In the genomic region with DNA sequence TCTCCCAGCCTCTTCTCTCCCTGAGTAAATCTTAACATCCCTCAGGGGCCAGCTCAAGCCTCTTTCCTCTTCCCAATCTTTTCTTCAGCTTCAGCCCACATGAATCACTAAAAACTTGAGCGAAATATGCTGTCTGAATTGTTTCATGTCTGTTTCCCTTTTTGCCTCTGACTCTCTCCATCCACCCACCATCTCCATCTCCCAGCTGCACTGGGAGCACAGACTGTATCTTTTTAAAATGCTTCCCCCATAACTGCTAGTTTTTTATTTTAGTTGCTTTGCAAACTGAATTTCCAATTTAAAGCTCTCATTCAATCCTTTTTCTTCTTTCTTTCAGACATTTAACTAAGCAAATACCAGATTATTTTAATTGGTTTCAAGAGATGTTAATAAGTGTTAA, we compare ENCODE assay signal across 17 cellular contexts.
"Had no signal": no experiment of that assay in that cellular context is flagged by ENCODE, and none has a peak within 500 bp of the region (broad histone marks: within the 10 kb centered on the region; RNA-seq: fewer than 3 reads in every experiment).

No MANE protein-coding gene starts in this region.

- DNase-seq: activated CD4-positive, alpha-beta memory T cell treated with anti-CD3 and anti-CD28 coated beads, Interleukin-2, amount 10 ng/mL, durations not matched to agents 7 days and 5 days; activated CD4-positive, alpha-beta T cell treated with anti-CD3 and anti-CD28 coated beads for 36 hours; activated effector memory CD4-positive, alpha-beta T cell treated with Interleukin-2 at 50 U/mL for 16 hours; activated naive CD4-positive, alpha-beta T cell treated with anti-CD3 and anti-CD28 coated beads, Interleukin-2, amount 50 U/mL, for 16 hours; activated T-cell treated with anti-CD3 and anti-CD28 coated beads, Interleukin-2, amount 50 U/mL, for 24 hours; colonic mucosa; effector CD8-positive, alpha-beta T cell; foreskin fibroblast; glutamatergic neuron; mesendoderm; pancreas; stimulated activated CD4-positive, alpha-beta T cell treated with anti-CD3 and anti-CD28 coated beads, Interleukin-2, amount 100 ng/mL, for 48 hours; stimulated activated naive CD4-positive, alpha-beta T cell; T-helper 1 cell; trophoblast cell had no signal

- H3K27ac ChIP-seq: cardiac muscle cell, colonic mucosa, pancreas, VCaP had no signal

- ATAC-seq: activated CD4-positive, alpha-beta T cell treated with anti-CD3 and anti-CD28 coated beads for 36 hours; pancreas had no signal

- H3K27me3 ChIP-seq: cardiac muscle cell, colonic mucosa, pancreas had no signal

- H3K9me3 ChIP-seq: colonic mucosa, pancreas had no signal

- H3K4me3 ChIP-seq: cardiac muscle cell, colonic mucosa, pancreas had no signal

- H3K36me3 ChIP-seq: cardiac muscle cell, colonic mucosa, pancreas had no signal
